ENCODE assay signal across 1 cellular context in the genomic region with DNA sequence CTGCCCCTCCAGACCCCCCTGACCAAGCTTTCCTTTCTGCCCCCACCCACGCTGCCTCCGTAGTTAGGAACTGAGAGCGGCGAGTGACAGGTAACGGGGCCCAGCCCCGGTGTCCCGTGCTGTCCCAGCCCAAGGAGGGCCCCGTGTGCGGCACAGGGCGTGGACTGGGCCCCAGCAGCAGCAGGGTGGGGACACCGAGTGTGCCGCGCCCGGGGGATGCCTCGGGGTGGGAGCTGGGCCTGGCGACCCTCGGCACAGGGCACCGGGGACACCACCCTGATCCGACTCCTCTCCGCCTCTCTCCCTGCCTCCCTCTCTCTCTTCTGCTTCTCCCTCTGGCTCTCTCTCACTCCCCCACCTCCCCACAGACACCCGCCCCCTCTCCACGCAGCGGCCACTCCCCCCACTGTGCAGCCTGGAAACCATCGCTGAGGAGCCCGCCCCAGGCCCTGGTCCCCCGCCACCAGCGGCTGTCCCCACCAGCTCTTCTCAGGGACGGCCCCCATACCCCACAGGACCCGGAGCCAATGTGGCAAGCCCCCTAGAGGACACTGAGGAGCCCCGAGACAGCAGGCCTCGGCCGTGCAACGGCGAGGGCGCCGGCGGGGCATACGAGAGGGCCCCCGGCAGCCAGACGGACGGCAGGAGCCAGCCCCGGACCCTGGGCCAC.
TF ChIP-seq lines count a peak whose summit lies in the region.

No MANE protein-coding gene starts in this region.

TF ChIP-seq in HepG2, 621 proteins besides CTCF, POLR2A, EP300 and RAD21:
- TF ChIP-seq AGO1 (IDR thresholded peaks at IDR 0.05; ENCODE audit: low read depth, low read length, poor library complexity, severe bottlenecking) (peak; percentile 2), HNRNPLL (IDR thresholded peaks at IDR 0.05; ENCODE audit: low read depth, low read length, poor library complexity, severe bottlenecking) (peak; percentile 2)
- TF ChIP-seq, protein P1, sequence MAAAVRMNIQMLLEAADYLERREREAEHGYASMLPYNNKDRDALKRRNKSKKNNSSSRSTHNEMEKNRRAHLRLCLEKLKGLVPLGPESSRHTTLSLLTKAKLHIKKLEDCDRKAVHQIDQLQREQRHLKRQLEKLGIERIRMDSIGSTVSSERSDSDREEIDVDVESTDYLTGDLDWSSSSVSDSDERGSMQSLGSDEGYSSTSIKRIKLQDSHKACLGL (CRISPR knock-in tag; IDR thresholded peaks at IDR 0.05): no peak
TF ChIP-seq in HepG2: peak in this region for 2.
